Comparison of ENCODE assay signal across 9 cellular contexts in the genomic region with DNA sequence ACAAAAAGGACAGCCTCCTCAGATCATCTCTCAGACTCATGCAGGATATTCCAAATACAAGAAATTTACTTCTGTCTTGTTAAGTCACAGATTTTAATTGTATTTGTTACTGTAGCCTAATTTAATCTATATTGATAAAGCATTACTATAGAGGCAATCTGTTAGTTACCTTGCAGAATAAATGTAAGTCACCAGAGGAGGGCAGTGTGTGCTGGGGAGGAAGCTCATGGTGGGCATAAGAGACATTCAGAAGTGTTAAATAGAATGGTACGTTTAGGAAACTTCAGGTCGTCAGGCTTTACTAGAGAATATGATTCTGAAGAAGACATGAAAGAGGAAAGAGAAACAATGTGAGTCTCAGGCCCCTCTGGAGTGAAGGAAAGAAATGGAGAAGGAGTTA. TPM values are rescaled to one million over a fixed set of nuclear protein-coding genes. Genes with fewer than 3 reads are reported as not detected.
A peak's percentile ranks its signal among the peaks of the same experiment; 100 is the strongest.
DNase-seq lines count a peak whose midpoint lies in the region; ATAC-seq and TF ChIP-seq lines count a peak whose summit lies in the region.
"Had no signal": no experiment of that assay in that cellular context is flagged by ENCODE, and none has a peak within 500 bp of the region (broad histone marks: within the 10 kb centered on the region; RNA-seq: fewer than 3 reads in every experiment).

No MANE protein-coding gene starts in this region.

- CTCF ChIA-PET in HCT116 (lab: Charles Lee): interaction anchor here (0.6 to 1.4 kb wide), 2 partner anchors 19 to 102 kb away, joined by 3 to 5 read pairs; no protein-coding TSS in a partner anchor

- TF ChIP-seq RAD21 in HCT116 (IDR thresholded peaks at IDR 0.05; ENCODE audit: low read depth): peak; percentile 53
- peak; percentile 18 to 44 for TF ChIP-seq RAD21 in liver (IDR thresholded peaks at IDR 0.05)

- H3K27ac ChIP-seq in DOHH2 (ENCODE audit: low read depth, low read length) (no peak overlapping the region), HCT116 (ENCODE audit: low read depth, low read length) (no peak overlapping the region), liver (ENCODE audit: low read depth in 1 of 2, low read length in 2 of 2) (no peak overlapping the region)

- no peaks in the 10 kb centered on the region for H3F3A ChIP-seq in DOHH2 (ENCODE audit: control insufficient read depth, insufficient read depth)

- H3K9me2 ChIP-seq in DOHH2 (replicated peaks; ENCODE audit: control insufficient read depth, low read length) (no peaks in the 10 kb centered on the region), HCT116 (ENCODE audit: insufficient read depth) (no peaks in the 10 kb centered on the region)

- H2AFZ ChIP-seq in HCT116 (ENCODE audit: low read depth, low read length, poor library complexity, severe bottlenecking): no peak overlapping the region

- H3K4me3 ChIP-seq in DOHH2 (ENCODE audit: low read length): no peak overlapping the region
- no peak overlapping the region for H3K4me3 ChIP-seq in HCT116 (replicated peaks in 1 of 2; ENCODE audit: low read depth in 1 of 2, low read length in 2 of 2)
- no peak overlapping the region for H3K4me3 ChIP-seq in liver (ENCODE audit: low read depth in 1 of 3, low read length in 3 of 3)

- TF ChIP-seq CTCF in DOHH2 (IDR thresholded peaks at IDR 0.05; ENCODE audit: low read depth, low read length, poor library complexity, severe bottlenecking) (peak; percentile 42), HCT116 (IDR thresholded peaks at IDR 0.05 in 2 of 3, conservative IDR thresholded peaks at IDR 0.05 in 1 of 3; ENCODE audit: borderline replicate concordance in 1 of 3, insufficient read depth in 1 of 3, low read depth in 2 of 3, low read length in 2 of 3) (peak; percentile 15 to 56 (median 39); a peak in 5 of 6 replicates), liver (IDR thresholded peaks at IDR 0.05; ENCODE audit: low read depth, low read length, missing input control) (no peak)

- H3K36me3 ChIP-seq in DOHH2 (ENCODE audit: control insufficient read depth, low read length) (no peaks in the 10 kb centered on the region), HCT116 (ENCODE audit: control insufficient read depth in 1 of 2, insufficient read depth in 2 of 2, low read length in 2 of 2) (no peaks in the 10 kb centered on the region), liver (ENCODE audit: control insufficient read depth in 4 of 4, insufficient read depth in 3 of 4, low read depth in 1 of 4, low read length in 3 of 4) (no peaks in the 10 kb centered on the region)

- WGBS in liver: 31% methylated on average over 2 of the region's 2 CpGs

- H3K4me2 ChIP-seq in DOHH2 (ENCODE audit: low read length) (no peak overlapping the region), HCT116 (ENCODE audit: low read length) (no peak overlapping the region)

- H3K4me1 ChIP-seq in DOHH2 (ENCODE audit: control insufficient read depth, low read length) (no peaks in the 10 kb centered on the region), HCT116 (ENCODE audit: control insufficient read depth in 1 of 2, insufficient read depth in 2 of 2, low read length in 2 of 2) (no peaks in the 10 kb centered on the region), liver (ENCODE audit: control insufficient read depth in 4 of 4, insufficient read depth in 4 of 4, low read length in 3 of 4) (no peaks in the 10 kb centered on the region)

- POLR2A ChIA-PET in HCT116 (lab: Charles Lee): no interaction called here

- DNase-seq in HCT116 (ENCODE audit: low read depth, low spot score) (peak; percentile 12), astrocyte of the hippocampus (ENCODE audit: low read depth, low spot score) (peak; percentile 7), 8988T (no peak), dedifferentiated amniotic fluid mesenchymal stem cell (ENCODE audit: extremely low spot score) (no peak), mucosa of gallbladder (ENCODE audit: low spot score) (no peak)
- DNase-seq: islet precursor cell had no signal

- RAD21 ChIA-PET in HCT116 (lab: Charles Lee; ENCODE audit: low non-redundant PET in 1 of 2, low total read pairs in 2 of 2, uncharacterized antibody in 2 of 2, unreplicated experiment in 2 of 2): no interaction called here

- intact Hi-C loops in HCT116 (cut with micrococcal nuclease): loop anchor here (5.0 to 10.0 kb wide), 3 partner anchors 144 to 599 kb away; no protein-coding TSS in a partner anchor

- H3K27me3 ChIP-seq in DOHH2 (ENCODE audit: control insufficient read depth, low read length) (0 out of 2 replicates have a peak, but pooled peaks cover 4% of the 10 kb centered on the region), HCT116 (ENCODE audit: insufficient read depth, low read length) (no peaks in the 10 kb centered on the region), liver (ENCODE audit: control insufficient read depth in 4 of 4, insufficient read depth in 4 of 4, low read length in 3 of 4) (no peaks in the 10 kb centered on the region)

- peak; percentile 72 for ATAC-seq in HCT116
- no peak for ATAC-seq in HG02588 (IDR thresholded peaks at IDR 0.05; ENCODE audit: unreplicated experiment)

- no TSS peak for BruUV-seq in HCT116 (replicated peaks; lab: Mats Ljungman, UMichigan)

- no peak for TF ChIP-seq POLR2A in HCT116 (IDR thresholded peaks at IDR 0.05; ENCODE audit: borderline replicate concordance, extremely low read depth, insufficient read depth, insufficient read length)

- no peaks in the 10 kb centered on the region for H4K20me1 ChIP-seq in DOHH2 (ENCODE audit: control insufficient read depth, insufficient read depth, low read depth, low read length)
- no peaks in the 10 kb centered on the region for H4K20me1 ChIP-seq in HCT116 (ENCODE audit: insufficient read depth)

- H3K9ac ChIP-seq in HCT116 (ENCODE audit: low read length) (no peak overlapping the region), liver (ENCODE audit: low read depth in 1 of 2, low read length in 2 of 2) (no peak overlapping the region)

- H3K9me3 ChIP-seq in DOHH2 (ENCODE audit: control insufficient read depth, insufficient read depth, low read length) (no peaks in the 10 kb centered on the region), HCT116 (ENCODE audit: control insufficient read depth in 1 of 2, insufficient read depth in 1 of 2, low read depth in 1 of 2, low read length in 2 of 2) (no peaks in the 10 kb centered on the region), liver (ENCODE audit: control insufficient read depth in 4 of 4, low read length in 3 of 4) (no peaks in the 10 kb centered on the region)

- H3K79me2 ChIP-seq in DOHH2 (ENCODE audit: control insufficient read depth, low read length) (no peaks in the 10 kb centered on the region), HCT116 (ENCODE audit: insufficient read depth, low read length) (no peaks in the 10 kb centered on the region)

TF ChIP-seq in HCT116, 20 proteins besides CTCF, POLR2A, EP300 and RAD21:
- TF ChIP-seq EZH2phosphoT487 (IDR thresholded peaks at IDR 0.05; ENCODE audit: borderline replicate concordance) (no peak), SRF (IDR thresholded peaks at IDR 0.05; ENCODE audit: low read depth) (no peak), JUND (IDR thresholded peaks at IDR 0.05) (no peak)

TF ChIP-seq in liver, 16 proteins besides CTCF, POLR2A, EP300 and RAD21 (continues in another document):
- TF ChIP-seq RXRA (IDR thresholded peaks at IDR 0.05) (no peak), FOXA2 (IDR thresholded peaks at IDR 0.05) (no peak), JUND (IDR thresholded peaks at IDR 0.05) (no peak), NR2F2 (IDR thresholded peaks at IDR 0.05) (no peak), TAF1 (conservative IDR thresholded peaks at IDR 0.05) (no peak), SP1 (IDR thresholded peaks at IDR 0.05) (no peak)
- TF ChIP-seq, protein P1, sequence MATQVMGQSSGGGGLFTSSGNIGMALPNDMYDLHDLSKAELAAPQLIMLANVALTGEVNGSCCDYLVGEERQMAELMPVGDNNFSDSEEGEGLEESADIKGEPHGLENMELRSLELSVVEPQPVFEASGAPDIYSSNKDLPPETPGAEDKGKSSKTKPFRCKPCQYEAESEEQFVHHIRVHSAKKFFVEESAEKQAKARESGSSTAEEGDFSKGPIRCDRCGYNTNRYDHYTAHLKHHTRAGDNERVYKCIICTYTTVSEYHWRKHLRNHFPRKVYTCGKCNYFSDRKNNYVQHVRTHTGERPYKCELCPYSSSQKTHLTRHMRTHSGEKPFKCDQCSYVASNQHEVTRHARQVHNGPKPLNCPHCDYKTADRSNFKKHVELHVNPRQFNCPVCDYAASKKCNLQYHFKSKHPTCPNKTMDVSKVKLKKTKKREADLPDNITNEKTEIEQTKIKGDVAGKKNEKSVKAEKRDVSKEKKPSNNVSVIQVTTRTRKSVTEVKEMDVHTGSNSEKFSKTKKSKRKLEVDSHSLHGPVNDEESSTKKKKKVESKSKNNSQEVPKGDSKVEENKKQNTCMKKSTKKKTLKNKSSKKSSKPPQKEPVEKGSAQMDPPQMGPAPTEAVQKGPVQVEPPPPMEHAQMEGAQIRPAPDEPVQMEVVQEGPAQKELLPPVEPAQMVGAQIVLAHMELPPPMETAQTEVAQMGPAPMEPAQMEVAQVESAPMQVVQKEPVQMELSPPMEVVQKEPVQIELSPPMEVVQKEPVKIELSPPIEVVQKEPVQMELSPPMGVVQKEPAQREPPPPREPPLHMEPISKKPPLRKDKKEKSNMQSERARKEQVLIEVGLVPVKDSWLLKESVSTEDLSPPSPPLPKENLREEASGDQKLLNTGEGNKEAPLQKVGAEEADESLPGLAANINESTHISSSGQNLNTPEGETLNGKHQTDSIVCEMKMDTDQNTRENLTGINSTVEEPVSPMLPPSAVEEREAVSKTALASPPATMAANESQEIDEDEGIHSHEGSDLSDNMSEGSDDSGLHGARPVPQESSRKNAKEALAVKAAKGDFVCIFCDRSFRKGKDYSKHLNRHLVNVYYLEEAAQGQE (IDR thresholded peaks at IDR 0.05): no peak
- TF ChIP-seq, protein P2, sequence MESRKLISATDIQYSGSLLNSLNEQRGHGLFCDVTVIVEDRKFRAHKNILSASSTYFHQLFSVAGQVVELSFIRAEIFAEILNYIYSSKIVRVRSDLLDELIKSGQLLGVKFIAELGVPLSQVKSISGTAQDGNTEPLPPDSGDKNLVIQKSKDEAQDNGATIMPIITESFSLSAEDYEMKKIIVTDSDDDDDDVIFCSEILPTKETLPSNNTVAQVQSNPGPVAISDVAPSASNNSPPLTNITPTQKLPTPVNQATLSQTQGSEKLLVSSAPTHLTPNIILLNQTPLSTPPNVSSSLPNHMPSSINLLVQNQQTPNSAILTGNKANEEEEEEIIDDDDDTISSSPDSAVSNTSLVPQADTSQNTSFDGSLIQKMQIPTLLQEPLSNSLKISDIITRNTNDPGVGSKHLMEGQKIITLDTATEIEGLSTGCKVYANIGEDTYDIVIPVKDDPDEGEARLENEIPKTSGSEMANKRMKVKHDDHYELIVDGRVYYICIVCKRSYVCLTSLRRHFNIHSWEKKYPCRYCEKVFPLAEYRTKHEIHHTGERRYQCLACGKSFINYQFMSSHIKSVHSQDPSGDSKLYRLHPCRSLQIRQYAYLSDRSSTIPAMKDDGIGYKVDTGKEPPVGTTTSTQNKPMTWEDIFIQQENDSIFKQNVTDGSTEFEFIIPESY (IDR thresholded peaks at IDR 0.05): no peak

RNA-seq across cellular contexts. Expression of a gene that starts 37.3 kb away (rescaled TPM):
- total RNA-seq in HCT116 (2021; ENCODE audit: unreplicated experiment) (14.3 TPM), liver (1 to 10 TPM; 2.1 to 2.8 TPM), mucosa of gallbladder (16.0 TPM)
- 7.8 and 9.8 TPM in 2 replicates for polyA plus RNA-seq in HCT116 (2012)
- 1 to 10 TPM in 1 of 2 donors, under 1 TPM in 1; 0.43 to 1.1 TPM for polyA plus RNA-seq in liver

Comparison
In these comparisons a context has a peak if more than half of its experiments do, and no peak if none do; other contexts are left out.
1. DNase-seq: peak in HCT116 (single experiment) and astrocyte of the hippocampus (single experiment); none in 8988T (single experiment), dedifferentiated amniotic fluid mesenchymal stem cell (single experiment) and mucosa of gallbladder (single experiment).